ENCODE assay signal across 8 cellular contexts in the genomic region with DNA sequence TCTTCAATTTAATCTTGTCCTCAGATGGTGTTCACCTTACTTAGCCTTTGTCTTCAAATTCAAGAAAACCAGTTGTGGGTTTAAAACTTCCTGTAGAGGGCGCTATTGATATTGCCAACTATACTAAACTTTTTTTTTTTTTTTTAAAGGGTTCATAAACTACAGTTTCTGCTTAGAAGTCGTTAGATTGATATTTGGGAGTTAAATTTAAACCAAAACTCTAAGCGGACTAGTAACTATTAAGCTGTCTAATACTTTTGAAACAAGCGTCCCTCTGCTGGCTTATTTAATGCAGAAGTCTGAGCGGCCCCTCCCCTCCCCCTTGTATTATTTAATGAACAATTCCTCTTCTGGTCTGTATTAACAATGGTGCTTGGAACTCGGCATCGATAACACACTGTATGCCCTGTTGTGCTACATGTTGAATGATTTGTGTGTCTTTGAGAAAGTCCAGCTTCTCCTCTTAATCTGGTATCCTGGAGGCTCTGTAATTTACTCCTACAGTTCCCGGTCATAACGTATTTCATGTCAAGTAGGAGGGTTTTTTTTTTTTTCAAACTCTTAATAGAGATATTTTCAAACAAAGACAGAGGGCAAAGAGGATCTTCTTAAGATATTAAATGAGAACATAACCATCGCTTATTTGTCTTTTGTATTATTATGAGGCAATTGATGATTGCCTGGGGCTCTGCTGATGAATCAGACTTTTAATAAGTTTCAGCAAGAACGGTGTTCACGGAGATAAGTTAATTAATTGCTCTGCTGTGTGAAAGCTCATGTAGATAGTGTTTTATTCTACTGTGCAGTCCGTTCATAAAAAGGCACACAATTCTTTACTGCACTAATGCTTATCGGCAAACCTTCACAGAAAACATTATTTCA. TPM values are rescaled to one million over a fixed set of nuclear protein-coding genes. Genes with fewer than 3 reads are reported as not detected.
A peak's percentile ranks its signal among the peaks of the same experiment; 100 is the strongest.
DNase-seq lines count a peak whose midpoint lies in the region; ATAC-seq, FAIRE-seq and TF ChIP-seq lines count a peak whose summit lies in the region.

No MANE protein-coding gene starts in this region.

- no peak for TF ChIP-seq POLR2A in GM12891 (IDR thresholded peaks at IDR 0.05; ENCODE audit: low read depth, low read length)
- TF ChIP-seq POLR2A in adrenal gland (IDR thresholded peaks at IDR 0.05) = no peak

- no peak for FAIRE-seq in GM12891 (lab: Jason Lieb, UNC)

- H3K27me3 ChIP-seq in adrenal gland (peaks cover 9% of the 10 kb centered on the region), skeletal muscle satellite cell (ENCODE audit: control insufficient read depth, insufficient read depth, low read length) (no peaks in the 10 kb centered on the region)

- H3K9me3 ChIP-seq in adrenal gland (replicated peaks in 1 of 3) (no peaks in the 10 kb centered on the region), skeletal muscle satellite cell (replicated peaks; ENCODE audit: low read length) (no peaks in the 10 kb centered on the region)

- H3K4me1 ChIP-seq in adrenal gland (replicated peaks in 1 of 2) (no peaks in the 10 kb centered on the region), skeletal muscle satellite cell (ENCODE audit: control insufficient read depth, insufficient read depth, low read length) (peaks cover 8% of the 10 kb centered on the region)

- 17 to 20% (median 18%) methylated on average over 14 of the region's 14 CpGs for WGBS in adrenal gland, 4 donors

- H3K4me3 ChIP-seq in adrenal gland = no peak overlapping the region
- H3K4me3 ChIP-seq in skeletal muscle satellite cell (ENCODE audit: low read length) = peak overlapping the region; percentile 69

- H3K36me3 ChIP-seq in adrenal gland (replicated peaks in 1 of 2) = no peaks in the 10 kb centered on the region
- no peaks in the 10 kb centered on the region for H3K36me3 ChIP-seq in skeletal muscle satellite cell (ENCODE audit: insufficient read depth, low read length)

- H3K27ac ChIP-seq in 22Rv1 (no peak overlapping the region), adrenal gland (no peak overlapping the region)

- intact Hi-C loops in adrenal gland (cut with DNase I) = loop anchor here (5.0 to 10.0 kb wide), 3 partner anchors 233 to 463 kb away; no protein-coding TSS in a partner anchor

- peak; percentile 4 for DNase-seq in GM12891 (ENCODE audit: insufficient read length, low spot score)
- peak; percentile 81 for DNase-seq in NCI-H2107 treated with DMSO at 0.1 percent for 48 hours (lab: John Stamatoyannopoulos, UW; ENCODE audit: unreplicated experiment)
- no peak for DNase-seq in adrenal gland
- DNase-seq in hepatic stellate cell (ENCODE audit: low spot score) = peak; percentile 7
- DNase-seq in stimulated activated CD4-positive, alpha-beta T cell treated with anti-CD3 and anti-CD28 coated beads, Interleukin-2, amount 100 ng/mL, for 24 hours = no peak

- H3K9ac ChIP-seq in skeletal muscle satellite cell (ENCODE audit: low read depth, low read length) = peak overlapping the region; percentile 75

- TF ChIP-seq CTCF in 22Rv1 (IDR thresholded peaks at IDR 0.05) = peak; percentile 96
- peak; percentile 52 to 86 (median 82) for TF ChIP-seq CTCF in adrenal gland (IDR thresholded peaks at IDR 0.05)

- peak overlapping the region; percentile 88 for H3K4me2 ChIP-seq in skeletal muscle satellite cell (ENCODE audit: low read length)

- ATAC-seq in GM21447 (IDR thresholded peaks at IDR 0.05; ENCODE audit: unreplicated experiment) = no peak

TF ChIP-seq in GM12891, 5 proteins besides CTCF, POLR2A, EP300 and RAD21:
- no peak for TF ChIP-seq POU2F2 (IDR thresholded peaks at IDR 0.05; ENCODE audit: low read depth, low read length)
- no peak for TF ChIP-seq PAX5 (IDR thresholded peaks at IDR 0.05; ENCODE audit: insufficient read depth, low read length, severe bottlenecking)

RNA-seq across cellular contexts. Expression of gene CREB5, which starts 22.6 kb away (rescaled TPM):
- polyA plus RNA-seq in GM12891 (2012; ENCODE audit: low read depth, missing spikeins) = 7.8 TPM
- 1 to 10 TPM in 4 of 8 donors, under 1 TPM in 4; 0.69 to 2.7 (median 1.2) TPM for total RNA-seq in adrenal gland
- polyA plus RNA-seq in adrenal gland = 1 to 10 TPM; 1.1 to 5.4 (median 1.2) TPM
- 5.6 and 18.8 TPM in 2 replicates for total RNA-seq in skeletal muscle satellite cell (2012; rRNA removed)

Comparison
In these comparisons a context has a peak if more than half of its experiments do, and no peak if none do; other contexts are left out.
1. DNase-seq: peak in GM12891 (single experiment), NCI-H2107 treated with DMSO at 0.1 percent for 48 hours (single experiment) and hepatic stellate cell (single experiment); none in adrenal gland (0 of 7) and stimulated activated CD4-positive, alpha-beta T cell treated with anti-CD3 and anti-CD28 coated beads, Interleukin-2, amount 100 ng/mL, for 24 hours (0 of 2).